ENCODE assay signal across 1 cellular context in the genomic region with DNA sequence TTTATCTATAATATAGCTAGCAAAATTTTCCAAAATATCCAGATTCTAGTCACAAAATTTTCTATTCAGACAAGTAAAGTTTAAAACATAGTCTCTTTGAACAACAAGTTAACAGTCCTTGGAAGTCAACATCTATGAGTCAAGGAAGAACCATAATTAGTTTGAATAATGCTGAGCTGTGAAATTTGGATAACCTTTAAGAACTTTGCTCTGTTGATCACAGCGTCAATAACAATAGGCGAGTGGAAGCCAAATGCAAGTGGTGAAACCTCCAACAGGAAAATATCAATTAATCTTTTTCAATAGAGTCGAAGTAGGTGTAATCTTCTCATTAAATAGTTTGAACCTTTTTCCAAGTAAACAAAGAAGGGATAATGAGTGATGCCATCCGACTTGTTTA.
TF ChIP-seq lines count a peak whose summit lies in the region.

No MANE protein-coding gene starts in this region.

TF ChIP-seq in HepG2, 621 proteins besides CTCF, POLR2A, EP300 and RAD21 (continued from another document):
- TF ChIP-seq, protein P1, sequence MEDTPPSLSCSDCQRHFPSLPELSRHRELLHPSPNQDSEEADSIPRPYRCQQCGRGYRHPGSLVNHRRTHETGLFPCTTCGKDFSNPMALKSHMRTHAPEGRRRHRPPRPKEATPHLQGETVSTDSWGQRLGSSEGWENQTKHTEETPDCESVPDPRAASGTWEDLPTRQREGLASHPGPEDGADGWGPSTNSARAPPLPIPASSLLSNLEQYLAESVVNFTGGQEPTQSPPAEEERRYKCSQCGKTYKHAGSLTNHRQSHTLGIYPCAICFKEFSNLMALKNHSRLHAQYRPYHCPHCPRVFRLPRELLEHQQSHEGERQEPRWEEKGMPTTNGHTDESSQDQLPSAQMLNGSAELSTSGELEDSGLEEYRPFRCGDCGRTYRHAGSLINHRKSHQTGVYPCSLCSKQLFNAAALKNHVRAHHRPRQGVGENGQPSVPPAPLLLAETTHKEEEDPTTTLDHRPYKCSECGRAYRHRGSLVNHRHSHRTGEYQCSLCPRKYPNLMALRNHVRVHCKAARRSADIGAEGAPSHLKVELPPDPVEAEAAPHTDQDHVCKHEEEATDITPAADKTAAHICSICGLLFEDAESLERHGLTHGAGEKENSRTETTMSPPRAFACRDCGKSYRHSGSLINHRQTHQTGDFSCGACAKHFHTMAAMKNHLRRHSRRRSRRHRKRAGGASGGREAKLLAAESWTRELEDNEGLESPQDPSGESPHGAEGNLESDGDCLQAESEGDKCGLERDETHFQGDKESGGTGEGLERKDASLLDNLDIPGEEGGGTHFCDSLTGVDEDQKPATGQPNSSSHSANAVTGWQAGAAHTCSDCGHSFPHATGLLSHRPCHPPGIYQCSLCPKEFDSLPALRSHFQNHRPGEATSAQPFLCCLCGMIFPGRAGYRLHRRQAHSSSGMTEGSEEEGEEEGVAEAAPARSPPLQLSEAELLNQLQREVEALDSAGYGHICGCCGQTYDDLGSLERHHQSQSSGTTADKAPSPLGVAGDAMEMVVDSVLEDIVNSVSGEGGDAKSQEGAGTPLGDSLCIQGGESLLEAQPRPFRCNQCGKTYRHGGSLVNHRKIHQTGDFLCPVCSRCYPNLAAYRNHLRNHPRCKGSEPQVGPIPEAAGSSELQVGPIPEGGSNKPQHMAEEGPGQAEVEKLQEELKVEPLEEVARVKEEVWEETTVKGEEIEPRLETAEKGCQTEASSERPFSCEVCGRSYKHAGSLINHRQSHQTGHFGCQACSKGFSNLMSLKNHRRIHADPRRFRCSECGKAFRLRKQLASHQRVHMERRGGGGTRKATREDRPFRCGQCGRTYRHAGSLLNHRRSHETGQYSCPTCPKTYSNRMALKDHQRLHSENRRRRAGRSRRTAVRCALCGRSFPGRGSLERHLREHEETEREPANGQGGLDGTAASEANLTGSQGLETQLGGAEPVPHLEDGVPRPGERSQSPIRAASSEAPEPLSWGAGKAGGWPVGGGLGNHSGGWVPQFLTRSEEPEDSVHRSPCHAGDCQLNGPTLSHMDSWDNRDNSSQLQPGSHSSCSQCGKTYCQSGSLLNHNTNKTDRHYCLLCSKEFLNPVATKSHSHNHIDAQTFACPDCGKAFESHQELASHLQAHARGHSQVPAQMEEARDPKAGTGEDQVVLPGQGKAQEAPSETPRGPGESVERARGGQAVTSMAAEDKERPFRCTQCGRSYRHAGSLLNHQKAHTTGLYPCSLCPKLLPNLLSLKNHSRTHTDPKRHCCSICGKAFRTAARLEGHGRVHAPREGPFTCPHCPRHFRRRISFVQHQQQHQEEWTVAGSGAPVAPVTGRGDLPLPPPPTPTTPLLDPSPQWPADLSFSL (CRISPR knock-in tag; IDR thresholded peaks at IDR 0.05): no peak
- TF ChIP-seq BHLHE40 (IDR thresholded peaks at IDR 0.05; ENCODE audit: low read length): no peak
- TF ChIP-seq, protein P2, sequence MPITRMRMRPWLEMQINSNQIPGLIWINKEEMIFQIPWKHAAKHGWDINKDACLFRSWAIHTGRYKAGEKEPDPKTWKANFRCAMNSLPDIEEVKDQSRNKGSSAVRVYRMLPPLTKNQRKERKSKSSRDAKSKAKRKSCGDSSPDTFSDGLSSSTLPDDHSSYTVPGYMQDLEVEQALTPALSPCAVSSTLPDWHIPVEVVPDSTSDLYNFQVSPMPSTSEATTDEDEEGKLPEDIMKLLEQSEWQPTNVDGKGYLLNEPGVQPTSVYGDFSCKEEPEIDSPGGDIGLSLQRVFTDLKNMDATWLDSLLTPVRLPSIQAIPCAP (CRISPR knock-in tag; IDR thresholded peaks at IDR 0.05; ENCODE audit: low read depth): no peak
